Comparison of ENCODE assay signal across 14 cellular contexts in the genomic region with DNA sequence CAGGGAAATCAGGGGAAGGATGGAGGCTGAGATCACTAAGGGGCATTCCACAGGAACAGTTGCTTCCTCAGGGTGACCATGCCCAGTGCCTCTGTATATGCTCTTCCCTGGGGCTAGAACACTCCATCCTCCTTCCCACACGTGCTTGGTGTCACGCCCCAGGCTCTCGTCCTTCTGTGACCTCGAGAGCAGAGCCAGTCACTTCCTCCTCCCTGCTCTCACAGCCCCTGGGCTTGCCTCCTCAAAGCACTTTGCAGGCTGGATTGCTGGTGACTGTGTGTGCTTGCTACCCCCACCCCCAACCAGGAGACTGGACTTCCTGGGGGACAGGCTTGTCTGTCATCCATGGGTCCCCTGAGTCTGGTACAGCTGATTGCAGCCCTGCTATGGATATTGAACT. TPM values are rescaled to one million over a fixed set of nuclear protein-coding genes. Genes with fewer than 3 reads are reported as not detected.
DNase-seq lines count a peak whose midpoint lies in the region; ATAC-seq and TF ChIP-seq lines count a peak whose summit lies in the region.
"Had no signal": no experiment of that assay in that cellular context is flagged by ENCODE, and none has a peak within 500 bp of the region (broad histone marks: within the 10 kb centered on the region; RNA-seq: fewer than 3 reads in every experiment).

No MANE protein-coding gene starts in this region.

- no peak for TF ChIP-seq POLR2A in upper lobe of left lung (IDR thresholded peaks at IDR 0.05)

- H3K27me3 ChIP-seq in heart right ventricle (no peaks in the 10 kb centered on the region), upper lobe of left lung (no peaks in the 10 kb centered on the region)
- H3K27me3 ChIP-seq: ascending aorta, spleen had no signal

- TF ChIP-seq CTCF in heart right ventricle (IDR thresholded peaks at IDR 0.05) (no peak), upper lobe of left lung (IDR thresholded peaks at IDR 0.05) (no peak)

- 18 to 32% methylated on average over 4 of the region's 4 CpGs for WGBS in heart right ventricle, 2 donors
- WGBS in upper lobe of left lung, 2 donors, result 7% methylated on average over 4 of the region's 4 CpGs

- no peaks in the 10 kb centered on the region for H3K36me3 ChIP-seq in heart right ventricle
- no peaks in the 10 kb centered on the region for H3K36me3 ChIP-seq in upper lobe of left lung
- H3K36me3 ChIP-seq: ascending aorta, spleen had no signal

- H3K9me3 Mint-ChIP-seq in activated CD4-positive, alpha-beta T cell treated with anti-CD3 and anti-CD28 coated beads for 36 hours (ENCODE audit: low read depth), result no peaks in the 10 kb centered on the region
- H3K9me3 Mint-ChIP-seq in activated CD4-positive, alpha-beta T cell treated with anti-CD3 and anti-CD28 coated beads, Interleukin-2, amount 10 ng/mL, durations not matched to agents 7 days and 5 days, result no peaks in the 10 kb centered on the region
- H3K9me3 Mint-ChIP-seq: activated CD4-positive, alpha-beta memory T cell treated with anti-CD3 and anti-CD28 coated beads for 36 hours had no signal

- no peaks in the 10 kb centered on the region for H3K36me3 Mint-ChIP-seq in activated CD4-positive, alpha-beta T cell treated with anti-CD3 and anti-CD28 coated beads for 36 hours (ENCODE audit: low read depth)
- no peaks in the 10 kb centered on the region for H3K36me3 Mint-ChIP-seq in activated CD4-positive, alpha-beta T cell treated with anti-CD3 and anti-CD28 coated beads, Interleukin-2, amount 10 ng/mL, durations not matched to agents 7 days and 5 days (ENCODE audit: low read depth)
- H3K36me3 Mint-ChIP-seq: activated CD4-positive, alpha-beta memory T cell treated with anti-CD3 and anti-CD28 coated beads for 36 hours had no signal

- ATAC-seq in activated CD4-positive, alpha-beta T cell treated with anti-CD3 and anti-CD28 coated beads for 36 hours, result peak; percentile 57
- ATAC-seq in heart right ventricle (peak in 7 of 8 donors; percentile 37 to 69 (median 52)), upper lobe of left lung (ENCODE audit: low FRiP score in 2 of 2) (peak; percentile 54 to 68), GM19324 (IDR thresholded peaks at IDR 0.05; ENCODE audit: low FRiP score, unreplicated experiment) (no peak)
- ATAC-seq: Panc1 had no signal

- CTCF ChIA-PET in activated CD4-positive, alpha-beta T cell treated with anti-CD3 and anti-CD28 coated beads for 36 hours (lab: Charles Lee), result no interaction called here
- CTCF ChIA-PET in activated CD4-positive, alpha-beta T cell treated with anti-CD3 and anti-CD28 coated beads, Interleukin-2, amount 10 ng/mL, durations not matched to agents 7 days and 5 days (lab: Charles Lee), result no interaction called here

- H3K27ac ChIP-seq in heart right ventricle (no peak overlapping the region), upper lobe of left lung (peak overlapping the region in 1 of 4 donors; percentile 35)
- H3K27ac ChIP-seq: ascending aorta, spleen had no signal

- no peak for TF ChIP-seq EP300 in upper lobe of left lung (IDR thresholded peaks at IDR 0.05)

- H3K4me1 Mint-ChIP-seq in activated CD4-positive, alpha-beta T cell treated with anti-CD3 and anti-CD28 coated beads for 36 hours, result no peaks in the 10 kb centered on the region
- peaks cover 13% of the 10 kb centered on the region for H3K4me1 Mint-ChIP-seq in activated CD4-positive, alpha-beta T cell treated with anti-CD3 and anti-CD28 coated beads, Interleukin-2, amount 10 ng/mL, durations not matched to agents 7 days and 5 days

- no peak overlapping the region for H3K4me3 Mint-ChIP-seq in activated CD4-positive, alpha-beta T cell treated with anti-CD3 and anti-CD28 coated beads for 36 hours
- H3K4me3 Mint-ChIP-seq in activated CD4-positive, alpha-beta T cell treated with anti-CD3 and anti-CD28 coated beads, Interleukin-2, amount 10 ng/mL, durations not matched to agents 7 days and 5 days, result no peak overlapping the region
- H3K4me3 Mint-ChIP-seq: activated CD4-positive, alpha-beta memory T cell treated with anti-CD3 and anti-CD28 coated beads for 36 hours had no signal

- H3K4me3 ChIP-seq in heart right ventricle (no peak overlapping the region), upper lobe of left lung (no peak overlapping the region)
- H3K4me3 ChIP-seq: ascending aorta, spleen had no signal

- H3K4me1 ChIP-seq in heart right ventricle (peaks cover 0 to 59% (median 11%) of the 10 kb centered on the region in 9 donors), upper lobe of left lung (peaks cover 18 to 31% (median 26%) of the 10 kb centered on the region in 4 donors)

- H3K27ac Mint-ChIP-seq in activated CD4-positive, alpha-beta T cell treated with anti-CD3 and anti-CD28 coated beads for 36 hours, result no peak overlapping the region
- H3K27ac Mint-ChIP-seq in activated CD4-positive, alpha-beta T cell treated with anti-CD3 and anti-CD28 coated beads, Interleukin-2, amount 10 ng/mL, durations not matched to agents 7 days and 5 days, result no peak overlapping the region
- H3K27ac Mint-ChIP-seq: activated CD4-positive, alpha-beta memory T cell treated with anti-CD3 and anti-CD28 coated beads for 36 hours had no signal

- intact Hi-C loops in activated CD4-positive, alpha-beta T cell treated with anti-CD3 and anti-CD28 coated beads for 36 hours (cut with DNase I, micrococcal nuclease), result no loop called here
- intact Hi-C loops in heart right ventricle (cut with DNase I), result no loop called here

- no peaks in the 10 kb centered on the region for H3K9me3 ChIP-seq in heart right ventricle
- H3K9me3 ChIP-seq in upper lobe of left lung, result no peaks in the 10 kb centered on the region
- H3K9me3 ChIP-seq: ascending aorta, spleen had no signal

- POLR2A ChIA-PET in activated CD4-positive, alpha-beta T cell treated with anti-CD3 and anti-CD28 coated beads for 36 hours (lab: Charles Lee), result no interaction called here
- POLR2A ChIA-PET in activated CD4-positive, alpha-beta T cell treated with anti-CD3 and anti-CD28 coated beads, Interleukin-2, amount 10 ng/mL, durations not matched to agents 7 days and 5 days (lab: Charles Lee), result no interaction called here

- peaks cover 5% of the 10 kb centered on the region for H3K27me3 Mint-ChIP-seq in activated CD4-positive, alpha-beta T cell treated with anti-CD3 and anti-CD28 coated beads for 36 hours
- no peaks in the 10 kb centered on the region for H3K27me3 Mint-ChIP-seq in activated CD4-positive, alpha-beta T cell treated with anti-CD3 and anti-CD28 coated beads, Interleukin-2, amount 10 ng/mL, durations not matched to agents 7 days and 5 days

- no peak for DNase-seq in activated CD4-positive, alpha-beta T cell treated with anti-CD3 and anti-CD28 coated beads for 36 hours
- DNase-seq in activated CD4-positive, alpha-beta T cell treated with anti-CD3 and anti-CD28 coated beads, Interleukin-2, amount 10 ng/mL, durations not matched to agents 7 days and 5 days, result no peak
- DNase-seq in RPMI8226 (peak; percentile 9), heart right ventricle (peak in 1 of 2 donors; percentile 28), upper lobe of left lung (peak in 1 of 2 donors; percentile 70), SW480 (ENCODE audit: low spot score) (no peak), hypothalamus (lab: John Stamatoyannopoulos, UW) (no peak)
- DNase-seq: activated CD4-positive, alpha-beta memory T cell treated with anti-CD3 and anti-CD28 coated beads for 36 hours; dermis blood vessel endothelial cell; NCI-H1417; spleen had no signal

RNA-seq across cellular contexts. Expression of a gene that starts 56.5 kb away (rescaled TPM):
- 10 to 100 TPM; 26.3 to 27.1 TPM for total RNA-seq in activated CD4-positive, alpha-beta T cell treated with anti-CD3 and anti-CD28 coated beads for 36 hours
- total RNA-seq in activated CD4-positive, alpha-beta T cell treated with anti-CD3 and anti-CD28 coated beads, Interleukin-2, amount 10 ng/mL, durations not matched to agents 7 days and 5 days, result 10 to 100 TPM; 20.3 to 20.8 TPM
- total RNA-seq in heart right ventricle (1 to 10 TPM; 1.4 to 8.7 (median 2.6) TPM), upper lobe of left lung (10 to 100 TPM in 2 of 6 donors, 1 to 10 TPM in 4; 5.4 to 49.2 (median 9.3) TPM)
- 1 to 10 TPM in 1 of 2 donors, under 1 TPM in 1; 0.59 to 1.2 TPM for polyA plus RNA-seq in heart right ventricle
